Comparison of ENCODE assay signal across 9 cellular contexts in the genomic region with DNA sequence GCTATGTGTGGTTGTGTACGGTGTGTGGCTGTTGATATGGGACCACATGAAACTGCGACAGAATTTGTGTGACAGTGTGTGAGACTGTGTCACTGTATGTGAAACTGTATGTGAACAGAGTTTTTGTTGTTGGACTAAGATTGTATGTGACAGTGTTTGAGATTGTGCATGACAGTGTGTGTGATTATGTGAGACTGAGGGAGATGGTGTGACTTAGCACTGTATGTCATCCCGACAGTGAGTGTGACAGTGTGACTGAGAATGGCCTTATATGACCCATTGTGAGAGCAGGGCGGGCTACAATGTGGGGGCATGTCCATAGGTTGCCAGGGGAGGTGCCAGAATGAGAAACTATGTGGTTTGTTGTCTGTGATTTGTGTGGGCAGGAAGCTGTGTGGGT. TPM values are rescaled to one million over a fixed set of nuclear protein-coding genes. Genes with fewer than 3 reads are reported as not detected.
DNase-seq lines count a peak whose midpoint lies in the region; ATAC-seq and TF ChIP-seq lines count a peak whose summit lies in the region.
"Had no signal": no experiment of that assay in that cellular context is flagged by ENCODE, and none has a peak within 500 bp of the region (broad histone marks: within the 10 kb centered on the region; RNA-seq: fewer than 3 reads in every experiment).

No MANE protein-coding gene starts in this region.

- H3K27me3 Mint-ChIP-seq in T-cell, result no peaks in the 10 kb centered on the region
- peaks cover 0 to 5% (median 0%) of the 10 kb centered on the region in 3 donors for H3K27me3 Mint-ChIP-seq in CD14-positive monocyte (ENCODE audit: low read depth in 3 of 3)

- intact Hi-C loops in testis (cut with DNase I; ENCODE audit: low total_unique reads) (no loop called here), CD14-positive monocyte (cut with micrococcal nuclease) (loop anchor here (10.0 kb wide), 3 partner anchors 130 to 1780 kb away; a partner anchor contains a TSS)

- H3K4me1 Mint-ChIP-seq in T-cell (peaks cover 28 to 35% (median 33%) of the 10 kb centered on the region in 3 donors), CD14-positive monocyte (peaks cover 19% of the 10 kb centered on the region)

- 76% methylated on average over 4 of the region's 4 CpGs for WGBS in testis, 2 donors

- no peak for TF ChIP-seq CTCF in HEK293 (tag by site-specific recombination; IDR thresholded peaks at IDR 0.05)
- no peak for TF ChIP-seq CTCF in epithelial cell of proximal tubule (conservative IDR thresholded peaks at IDR 0.05; ENCODE audit: low read depth, low read length)
- TF ChIP-seq CTCF in testis (IDR thresholded peaks at IDR 0.05), result no peak
- TF ChIP-seq CTCF in CD14-positive monocyte (IDR thresholded peaks at IDR 0.05), result no peak

- H3K4me3 Mint-ChIP-seq in T-cell, result peak overlapping the region; percentile 79 to 96 (median 88)
- no peak overlapping the region for H3K4me3 Mint-ChIP-seq in CD14-positive monocyte

- H3K27ac ChIP-seq in HEK293 (ENCODE audit: extremely low read depth, low read depth, low read length) (no peak overlapping the region), rectal smooth muscle tissue (ENCODE audit: low read depth, low read length) (no peak overlapping the region), testis (no peak overlapping the region)

- ATAC-seq in T-cell (replicated peaks in 1 of 4), result no peak

- CTCF ChIA-PET in HEK293 (lab: Yijun Ruan, JAX), result no interaction called here
- CTCF ChIA-PET in T-cell (lab: Charles Lee), result no interaction called here

- peak in 1 of 34 experiments; percentile 1 for DNase-seq in T-cell
- DNase-seq in epithelial cell of proximal tubule (ENCODE audit: low read depth), result no peak
- DNase-seq in testis, result no peak
- no peak for DNase-seq in NCI-H1092 (lab: John Stamatoyannopoulos, UW)
- no peak for DNase-seq in CD14-positive monocyte (ENCODE audit: low spot score)
- no peak for DNase-seq in midbrain (lab: John Stamatoyannopoulos, UW)
- DNase-seq: stimulated activated naive CD4-positive, alpha-beta T cell treated with Interleukin-2 at 50 U/mL for 16 hours had no signal

- H3K4me1 ChIP-seq in HEK293 (ENCODE audit: control insufficient read depth, insufficient read depth, low read length) (no peaks in the 10 kb centered on the region), rectal smooth muscle tissue (ENCODE audit: control insufficient read depth, insufficient read depth, low read length) (peaks cover 6% of the 10 kb centered on the region), testis (peaks cover 13% of the 10 kb centered on the region)

- H3K9ac ChIP-seq in rectal smooth muscle tissue (ENCODE audit: low read length), result no peak overlapping the region

- no peak overlapping the region for H3K4me3 ChIP-seq in HEK293 (ENCODE audit: low read depth, low read length)
- H3K4me3 ChIP-seq in epithelial cell of proximal tubule (ENCODE audit: low read depth, low read length), result peak overlapping the region; percentile 70
- peak overlapping the region; percentile 93 for H3K4me3 ChIP-seq in rectal smooth muscle tissue (ENCODE audit: low read length)
- no peak overlapping the region for H3K4me3 ChIP-seq in testis

- H3K9me3 Mint-ChIP-seq in T-cell (peaks cover 34 to 55% (median 52%) of the 10 kb centered on the region in 3 donors), CD14-positive monocyte (peaks cover 46 to 86% (median 77%) of the 10 kb centered on the region in 7 donors)

- H3K36me3 Mint-ChIP-seq in T-cell (peaks cover 72% of the 10 kb centered on the region), CD14-positive monocyte (peaks cover 29 to 43% of the 10 kb centered on the region in 2 donors)

- no peak for TF ChIP-seq POLR2A in testis (IDR thresholded peaks at IDR 0.05)

- H3K27ac Mint-ChIP-seq in T-cell (peak overlapping the region in 1 of 2 donors; percentile 97), CD14-positive monocyte (no peak overlapping the region)

- H3K27me3 ChIP-seq in rectal smooth muscle tissue (ENCODE audit: control insufficient read depth, insufficient read depth, low read length), result no peaks in the 10 kb centered on the region
- H3K27me3 ChIP-seq in testis, result no peaks in the 10 kb centered on the region

- H3K36me3 ChIP-seq in HEK293 (ENCODE audit: control insufficient read depth in 2 of 2, insufficient read depth in 1 of 2, low read length in 2 of 2) (peaks cover 36 to 38% of the 10 kb centered on the region in 2 experiments), rectal smooth muscle tissue (ENCODE audit: control insufficient read depth, insufficient read depth, low read length) (peaks cover 24% of the 10 kb centered on the region), testis (ENCODE audit: low read depth, missing control alignments) (peaks cover 4% of the 10 kb centered on the region)

- H3K9me3 ChIP-seq in HEK293 (ENCODE audit: control insufficient read depth, insufficient read depth, low read depth, low read length) (no peaks in the 10 kb centered on the region), testis (no peaks in the 10 kb centered on the region)

- POLR2A ChIA-PET in HEK293 (lab: Yijun Ruan, JAX) (interaction anchor here (1.7 kb wide), 1 partner anchor 9 kb away, joined by 3 read pairs; no protein-coding TSS in a partner anchor), T-cell (lab: Charles Lee) (no interaction called here)

TF ChIP-seq in HEK293, 187 proteins besides CTCF, POLR2A, EP300 and RAD21 (continues in another document):
- no peak for TF ChIP-seq OSR2 (tag by site-specific recombination; IDR thresholded peaks at IDR 0.05)
- no peak for TF ChIP-seq ZNF785 (tag by site-specific recombination; IDR thresholded peaks at IDR 0.05)
- TF ChIP-seq, protein P1, sequence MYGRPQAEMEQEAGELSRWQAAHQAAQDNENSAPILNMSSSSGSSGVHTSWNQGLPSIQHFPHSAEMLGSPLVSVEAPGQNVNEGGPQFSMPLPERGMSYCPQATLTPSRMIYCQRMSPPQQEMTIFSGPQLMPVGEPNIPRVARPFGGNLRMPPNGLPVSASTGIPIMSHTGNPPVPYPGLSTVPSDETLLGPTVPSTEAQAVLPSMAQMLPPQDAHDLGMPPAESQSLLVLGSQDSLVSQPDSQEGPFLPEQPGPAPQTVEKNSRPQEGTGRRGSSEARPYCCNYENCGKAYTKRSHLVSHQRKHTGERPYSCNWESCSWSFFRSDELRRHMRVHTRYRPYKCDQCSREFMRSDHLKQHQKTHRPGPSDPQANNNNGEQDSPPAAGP (tag by site-specific recombination; IDR thresholded peaks at IDR 0.05), result no peak
- 0 out of 2 replicates have a peak, but pooled peaks have one; percentile 3 for TF ChIP-seq ZNF311 (tag by site-specific recombination; IDR thresholded peaks at IDR 0.05; ENCODE audit: borderline replicate concordance)
- TF ChIP-seq ZSCAN23 (tag by site-specific recombination; IDR thresholded peaks at IDR 0.05), result no peak
- TF ChIP-seq, protein P2, sequence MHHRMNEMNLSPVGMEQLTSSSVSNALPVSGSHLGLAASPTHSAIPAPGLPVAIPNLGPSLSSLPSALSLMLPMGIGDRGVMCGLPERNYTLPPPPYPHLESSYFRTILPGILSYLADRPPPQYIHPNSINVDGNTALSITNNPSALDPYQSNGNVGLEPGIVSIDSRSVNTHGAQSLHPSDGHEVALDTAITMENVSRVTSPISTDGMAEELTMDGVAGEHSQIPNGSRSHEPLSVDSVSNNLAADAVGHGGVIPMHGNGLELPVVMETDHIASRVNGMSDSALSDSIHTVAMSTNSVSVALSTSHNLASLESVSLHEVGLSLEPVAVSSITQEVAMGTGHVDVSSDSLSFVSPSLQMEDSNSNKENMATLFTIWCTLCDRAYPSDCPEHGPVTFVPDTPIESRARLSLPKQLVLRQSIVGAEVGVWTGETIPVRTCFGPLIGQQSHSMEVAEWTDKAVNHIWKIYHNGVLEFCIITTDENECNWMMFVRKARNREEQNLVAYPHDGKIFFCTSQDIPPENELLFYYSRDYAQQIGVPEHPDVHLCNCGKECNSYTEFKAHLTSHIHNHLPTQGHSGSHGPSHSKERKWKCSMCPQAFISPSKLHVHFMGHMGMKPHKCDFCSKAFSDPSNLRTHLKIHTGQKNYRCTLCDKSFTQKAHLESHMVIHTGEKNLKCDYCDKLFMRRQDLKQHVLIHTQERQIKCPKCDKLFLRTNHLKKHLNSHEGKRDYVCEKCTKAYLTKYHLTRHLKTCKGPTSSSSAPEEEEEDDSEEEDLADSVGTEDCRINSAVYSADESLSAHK (tag by site-specific recombination; IDR thresholded peaks at IDR 0.05), result no peak
- no peak for TF ChIP-seq ZNF302 (tag by site-specific recombination; IDR thresholded peaks at IDR 0.05; ENCODE audit: low read depth)
- TF ChIP-seq EGR2 (tag by site-specific recombination; IDR thresholded peaks at IDR 0.05; ENCODE audit: low read depth), result peak; percentile 60; the same call in 1 of the 2 replicates
- TF ChIP-seq HOXD13 (CRISPR knock-in tag; IDR thresholded peaks at IDR 0.05; ENCODE audit: borderline replicate concordance), result 0 out of 2 replicates have a peak, but pooled peaks have one; percentile 70
- no peak for TF ChIP-seq WT1 (tag by site-specific recombination; IDR thresholded peaks at IDR 0.05)
- TF ChIP-seq ZNF558 (tag by site-specific recombination; IDR thresholded peaks at IDR 0.05), result no peak
- TF ChIP-seq BCL11B (tag by site-specific recombination; IDR thresholded peaks at IDR 0.05; ENCODE audit: low read depth), result no peak
- TF ChIP-seq ZNF19 (tag by site-specific recombination; IDR thresholded peaks at IDR 0.05; ENCODE audit: low read depth), result no peak
- TF ChIP-seq IKZF3 (tag by site-specific recombination; IDR thresholded peaks at IDR 0.05), result no peak
- TF ChIP-seq SP3 (tag by site-specific recombination; IDR thresholded peaks at IDR 0.05), result no peak
- TF ChIP-seq BCL11A (tag by site-specific recombination; IDR thresholded peaks at IDR 0.05; ENCODE audit: low read depth), result no peak

RNA-seq across cellular contexts. Expression of a gene that starts 0.9 kb away (rescaled TPM):
- 10 to 100 TPM in 1 of 5 donors, 1 to 10 TPM in 4; 3.3 to 10.7 (median 7.8) TPM for total RNA-seq in T-cell
- total RNA-seq in epithelial cell of proximal tubule, result 0.75 and 2.7 TPM in 2 replicates
- total RNA-seq in testis, result 10 to 100 TPM in 1 of 2 donors, 1 to 10 TPM in 1; 8.6 to 16.2 TPM
- 13.2 TPM for polyA plus RNA-seq in testis (ENCODE audit: insufficient read depth, low read depth, low replicate concordance)
- polyA plus RNA-seq in CD14-positive monocyte, result 1 to 10 TPM; 4.0 to 6.6 TPM

RNA-seq across cellular contexts. Expression of a gene that starts 11.7 kb away (rescaled TPM):
- total RNA-seq in T-cell (1 to 10 TPM; 1.6 to 7.9 (median 6.0) TPM), epithelial cell of proximal tubule (1.6 and 2.5 TPM in 2 replicates), testis (10 to 100 TPM; 11.3 to 12.0 TPM)
- polyA plus RNA-seq in testis (ENCODE audit: insufficient read depth, low read depth, low replicate concordance) (7.2 TPM), CD14-positive monocyte (1 to 10 TPM; 1.4 to 4.9 TPM)

Comparison
In these comparisons a context has a peak if more than half of its experiments do, and no peak if none do; other contexts are left out.
1. H3K4me3 ChIP-seq: peak in epithelial cell of proximal tubule (single experiment) and rectal smooth muscle tissue (single experiment); none in HEK293 (single experiment) and testis (0 of 2).
2. H3K4me3 Mint-ChIP-seq: peak in T-cell (3 of 3); none in CD14-positive monocyte (0 of 2).